ENCODE assay signal across 14 cellular contexts in genomic region chr5:83377131-83377865, GRCh38.
A peak's percentile ranks its signal among the peaks of the same experiment; 100 is the strongest.
DNase-seq lines count a peak whose midpoint lies in the region; ATAC-seq and TF ChIP-seq lines count a peak whose summit lies in the region.
"Had no signal": no experiment of that assay in that cellular context is flagged by ENCODE, and none has a peak within 500 bp of the region (broad histone marks: within the 10 kb centered on the region; RNA-seq: fewer than 3 reads in every experiment).

No MANE protein-coding gene starts in this region.

- intact Hi-C loops in gastrocnemius medialis (cut with DNase I; ENCODE audit: low total_unique reads): no loop called here

- H3K36me3 ChIP-seq in gastrocnemius medialis (no peaks in the 10 kb centered on the region), BE2C (no peaks in the 10 kb centered on the region)

- H3K9me3 ChIP-seq in gastrocnemius medialis (no peaks in the 10 kb centered on the region), BE2C (no peaks in the 10 kb centered on the region)

- peak overlapping the region in 3 of 4 donors; percentile 27 to 61 (median 40) for H3K27ac ChIP-seq in gastrocnemius medialis
- H3K27ac ChIP-seq: PC-9 had no signal

- no peaks in the 10 kb centered on the region for H3K27me3 ChIP-seq in gastrocnemius medialis
- H3K27me3 ChIP-seq in BE2C: no peaks in the 10 kb centered on the region

- in situ Hi-C loops in gastrocnemius medialis (cut with MboI; ENCODE audit: low sequenced_read_pairs in 4 of 4): no loop called here

- ATAC-seq in gastrocnemius medialis (peak; percentile 62 to 68), HG03175 (IDR thresholded peaks at IDR 0.05; ENCODE audit: unreplicated experiment) (no peak)
- ATAC-seq: activated CD4-positive, CD25-positive, alpha-beta regulatory T cell treated with anti-CD3 and anti-CD28 coated beads, Interleukin-2, amount 50 U/mL, for 24 hours; natural killer cell treated with Interleukin-12 subunit alpha and Interleukin-12 subunit beta and Interleukin-15 and Interleukin-18, amount 100 ng/mL, for 72 hours had no signal

- no peak for TF ChIP-seq CTCF in gastrocnemius medialis (IDR thresholded peaks at IDR 0.05 in 4 of 5, conservative IDR thresholded peaks at IDR 0.05 in 1 of 5)
- TF ChIP-seq CTCF in BE2C (IDR thresholded peaks at IDR 0.05; ENCODE audit: low read depth, low read length): no peak

- H3K4me1 ChIP-seq in gastrocnemius medialis: no peaks in the 10 kb centered on the region
- peaks cover 2% of the 10 kb centered on the region; the same call in 1 of the 2 replicates for H3K4me1 ChIP-seq in BE2C

- H3K4me3 ChIP-seq in gastrocnemius medialis (no peak overlapping the region), BE2C (ENCODE audit: low read depth, low read length) (no peak overlapping the region)
- H3K4me3 ChIP-seq: PC-9 had no signal

- no peak for TF ChIP-seq POLR2A in gastrocnemius medialis (IDR thresholded peaks at IDR 0.05)

- DNase-seq in EL (peak; percentile 71), OCI-M1 (lab: John Stamatoyannopoulos, UW) (peak; percentile 25), fibroblast of peridontal ligament (ENCODE audit: extremely low read depth) (peak; percentile 93), gastrocnemius medialis (no peak), BE2C (no peak), NCI-H2029 (lab: John Stamatoyannopoulos, UW) (no peak)
- DNase-seq in stimulated activated CD4-positive, alpha-beta T cell treated with anti-CD3 and anti-CD28 coated beads, Interleukin-1b, Interleukin-23, amount 100 ng/mL, for 48 hours: no peak
- DNase-seq: activated effector memory CD4-positive, alpha-beta T cell treated with Interleukin-2 at 50 U/mL for 16 hours; NCI-H187; PC-9; stimulated activated naive CD4-positive, alpha-beta T cell had no signal

Comparison
In these comparisons a context has a peak if more than half of its experiments do, and no peak if none do; other contexts are left out.
1. DNase-seq: peak in EL (single experiment), OCI-M1 (single experiment) and fibroblast of peridontal ligament (single experiment); none in gastrocnemius medialis (0 of 2), BE2C (single experiment), NCI-H2029 (single experiment) and stimulated activated CD4-positive, alpha-beta T cell treated with anti-CD3 and anti-CD28 coated beads, Interleukin-1b, Interleukin-23, amount 100 ng/mL, for 48 hours (single experiment).